ENCODE assay signal across 1 cellular context in the genomic region with DNA sequence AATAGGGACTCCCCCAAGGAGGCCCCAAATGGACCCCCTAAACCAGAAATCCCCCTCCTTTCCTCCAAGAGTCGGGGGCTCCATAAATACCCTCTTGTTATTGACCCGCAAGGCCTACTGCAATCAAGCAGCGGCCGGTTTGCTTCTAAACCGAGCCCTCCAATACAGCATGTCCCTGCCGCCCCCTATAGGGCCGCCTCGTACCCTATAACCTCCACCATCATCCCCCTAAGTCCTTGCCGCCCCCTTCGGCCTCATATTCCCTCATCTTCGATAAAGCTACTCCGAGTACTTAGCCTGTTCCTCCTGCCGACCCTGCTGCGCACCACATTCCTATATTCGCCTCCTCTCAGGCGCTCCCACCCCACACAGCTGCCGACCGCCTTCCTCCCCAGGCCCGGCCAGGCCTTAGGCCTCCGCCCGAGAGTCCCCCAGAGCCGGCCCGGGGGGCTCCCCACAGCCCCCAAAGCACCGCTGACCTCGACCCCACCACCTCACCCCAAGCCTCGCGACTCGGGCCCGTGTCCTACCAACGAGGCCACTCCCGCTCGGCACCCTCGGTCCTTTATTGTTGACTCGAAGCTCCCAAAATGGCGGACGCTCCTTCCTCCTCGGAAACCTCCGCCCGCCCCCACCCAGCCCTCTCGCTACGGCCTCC.
TF ChIP-seq lines count a peak whose summit lies in the region.

No MANE protein-coding gene starts in this region.

TF ChIP-seq in HepG2, 621 proteins besides CTCF, POLR2A, EP300 and RAD21 (continued from another document and continues in another):
- TF ChIP-seq ZBTB4 (CRISPR knock-in tag; IDR thresholded peaks at IDR 0.05; ENCODE audit: borderline replicate concordance) (no peak), ZNF713 (CRISPR knock-in tag; IDR thresholded peaks at IDR 0.05) (no peak), HNF4A (CRISPR knock-in tag; IDR thresholded peaks at IDR 0.05) (no peak), ZNF235 (CRISPR knock-in tag; IDR thresholded peaks at IDR 0.05; ENCODE audit: borderline replicate concordance) (no peak), ZNF589 (CRISPR knock-in tag; conservative IDR thresholded peaks at IDR 0.05) (no peak), ZNF550 (CRISPR knock-in tag; IDR thresholded peaks at IDR 0.05; ENCODE audit: borderline replicate concordance) (no peak), TBX3 (IDR thresholded peaks at IDR 0.05; ENCODE audit: borderline replicate concordance) (no peak), HOXD1 (CRISPR knock-in tag; IDR thresholded peaks at IDR 0.05) (no peak), EHMT2 (IDR thresholded peaks at IDR 0.05; ENCODE audit: borderline replicate concordance, low read depth, low read length) (no peak), MTF2 (CRISPR knock-in tag; IDR thresholded peaks at IDR 0.05; ENCODE audit: borderline replicate concordance) (no peak), PAX8 (CRISPR knock-in tag; IDR thresholded peaks at IDR 0.05; ENCODE audit: borderline replicate concordance) (0 out of 2 replicates have a peak, but pooled peaks have one; percentile 33), NRL (CRISPR knock-in tag; IDR thresholded peaks at IDR 0.05; ENCODE audit: borderline replicate concordance) (no peak), ZNF670 (CRISPR knock-in tag; IDR thresholded peaks at IDR 0.05; ENCODE audit: borderline replicate concordance) (no peak), SNRNP70 (IDR thresholded peaks at IDR 0.05; ENCODE audit: low read depth, low read length) (no peak), GLI4 (CRISPR knock-in tag; IDR thresholded peaks at IDR 0.05; ENCODE audit: borderline replicate concordance) (no peak), TARDBP (CRISPR knock-in tag; IDR thresholded peaks at IDR 0.05) (no peak), EED (CRISPR knock-in tag; IDR thresholded peaks at IDR 0.05) (no peak), HNRNPUL1 (IDR thresholded peaks at IDR 0.05; ENCODE audit: low read depth, low read length) (no peak), ZNF362 (CRISPR knock-in tag; IDR thresholded peaks at IDR 0.05; ENCODE audit: borderline replicate concordance) (no peak), ZNF850 (CRISPR knock-in tag; conservative IDR thresholded peaks at IDR 0.05) (0 out of 2 replicates have a peak, but pooled peaks have one; percentile 13), CC2D1A (CRISPR knock-in tag; IDR thresholded peaks at IDR 0.05) (no peak), SPEN (CRISPR knock-in tag; IDR thresholded peaks at IDR 0.05; ENCODE audit: low read depth) (peak; percentile 24; the same call in 1 of the 2 replicates)
- TF ChIP-seq, protein P1, sequence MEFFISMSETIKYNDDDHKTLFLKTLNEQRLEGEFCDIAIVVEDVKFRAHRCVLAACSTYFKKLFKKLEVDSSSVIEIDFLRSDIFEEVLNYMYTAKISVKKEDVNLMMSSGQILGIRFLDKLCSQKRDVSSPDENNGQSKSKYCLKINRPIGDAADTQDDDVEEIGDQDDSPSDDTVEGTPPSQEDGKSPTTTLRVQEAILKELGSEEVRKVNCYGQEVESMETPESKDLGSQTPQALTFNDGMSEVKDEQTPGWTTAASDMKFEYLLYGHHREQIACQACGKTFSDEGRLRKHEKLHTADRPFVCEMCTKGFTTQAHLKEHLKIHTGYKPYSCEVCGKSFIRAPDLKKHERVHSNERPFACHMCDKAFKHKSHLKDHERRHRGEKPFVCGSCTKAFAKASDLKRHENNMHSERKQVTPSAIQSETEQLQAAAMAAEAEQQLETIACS (CRISPR knock-in tag; IDR thresholded peaks at IDR 0.05) = no peak
- TF ChIP-seq, protein P2, sequence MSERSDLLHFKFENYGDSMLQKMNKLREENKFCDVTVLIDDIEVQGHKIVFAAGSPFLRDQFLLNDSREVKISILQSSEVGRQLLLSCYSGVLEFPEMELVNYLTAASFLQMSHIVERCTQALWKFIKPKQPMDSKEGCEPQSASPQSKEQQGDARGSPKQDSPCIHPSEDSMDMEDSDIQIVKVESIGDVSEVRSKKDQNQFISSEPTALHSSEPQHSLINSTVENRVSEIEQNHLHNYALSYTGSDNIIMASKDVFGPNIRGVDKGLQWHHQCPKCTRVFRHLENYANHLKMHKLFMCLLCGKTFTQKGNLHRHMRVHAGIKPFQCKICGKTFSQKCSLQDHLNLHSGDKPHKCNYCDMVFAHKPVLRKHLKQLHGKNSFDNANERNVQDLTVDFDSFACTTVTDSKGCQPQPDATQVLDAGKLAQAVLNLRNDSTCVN (CRISPR knock-in tag; IDR thresholded peaks at IDR 0.05; ENCODE audit: borderline replicate concordance) = 0 out of 2 replicates have a peak, but pooled peaks have one; percentile 42
- TF ChIP-seq, protein P3, sequence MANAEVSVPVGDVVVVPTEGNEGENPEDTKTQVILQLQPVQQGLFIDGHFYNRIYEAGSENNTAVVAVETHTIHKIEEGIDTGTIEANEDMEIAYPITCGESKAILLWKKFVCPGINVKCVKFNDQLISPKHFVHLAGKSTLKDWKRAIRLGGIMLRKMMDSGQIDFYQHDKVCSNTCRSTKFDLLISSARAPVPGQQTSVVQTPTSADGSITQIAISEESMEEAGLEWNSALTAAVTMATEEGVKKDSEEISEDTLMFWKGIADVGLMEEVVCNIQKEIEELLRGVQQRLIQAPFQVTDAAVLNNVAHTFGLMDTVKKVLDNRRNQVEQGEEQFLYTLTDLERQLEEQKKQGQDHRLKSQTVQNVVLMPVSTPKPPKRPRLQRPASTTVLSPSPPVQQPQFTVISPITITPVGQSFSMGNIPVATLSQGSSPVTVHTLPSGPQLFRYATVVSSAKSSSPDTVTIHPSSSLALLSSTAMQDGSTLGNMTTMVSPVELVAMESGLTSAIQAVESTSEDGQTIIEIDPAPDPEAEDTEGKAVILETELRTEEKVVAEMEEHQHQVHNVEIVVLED (CRISPR knock-in tag; IDR thresholded peaks at IDR 0.05; ENCODE audit: borderline replicate concordance) = no peak
- TF ChIP-seq, protein P4, sequence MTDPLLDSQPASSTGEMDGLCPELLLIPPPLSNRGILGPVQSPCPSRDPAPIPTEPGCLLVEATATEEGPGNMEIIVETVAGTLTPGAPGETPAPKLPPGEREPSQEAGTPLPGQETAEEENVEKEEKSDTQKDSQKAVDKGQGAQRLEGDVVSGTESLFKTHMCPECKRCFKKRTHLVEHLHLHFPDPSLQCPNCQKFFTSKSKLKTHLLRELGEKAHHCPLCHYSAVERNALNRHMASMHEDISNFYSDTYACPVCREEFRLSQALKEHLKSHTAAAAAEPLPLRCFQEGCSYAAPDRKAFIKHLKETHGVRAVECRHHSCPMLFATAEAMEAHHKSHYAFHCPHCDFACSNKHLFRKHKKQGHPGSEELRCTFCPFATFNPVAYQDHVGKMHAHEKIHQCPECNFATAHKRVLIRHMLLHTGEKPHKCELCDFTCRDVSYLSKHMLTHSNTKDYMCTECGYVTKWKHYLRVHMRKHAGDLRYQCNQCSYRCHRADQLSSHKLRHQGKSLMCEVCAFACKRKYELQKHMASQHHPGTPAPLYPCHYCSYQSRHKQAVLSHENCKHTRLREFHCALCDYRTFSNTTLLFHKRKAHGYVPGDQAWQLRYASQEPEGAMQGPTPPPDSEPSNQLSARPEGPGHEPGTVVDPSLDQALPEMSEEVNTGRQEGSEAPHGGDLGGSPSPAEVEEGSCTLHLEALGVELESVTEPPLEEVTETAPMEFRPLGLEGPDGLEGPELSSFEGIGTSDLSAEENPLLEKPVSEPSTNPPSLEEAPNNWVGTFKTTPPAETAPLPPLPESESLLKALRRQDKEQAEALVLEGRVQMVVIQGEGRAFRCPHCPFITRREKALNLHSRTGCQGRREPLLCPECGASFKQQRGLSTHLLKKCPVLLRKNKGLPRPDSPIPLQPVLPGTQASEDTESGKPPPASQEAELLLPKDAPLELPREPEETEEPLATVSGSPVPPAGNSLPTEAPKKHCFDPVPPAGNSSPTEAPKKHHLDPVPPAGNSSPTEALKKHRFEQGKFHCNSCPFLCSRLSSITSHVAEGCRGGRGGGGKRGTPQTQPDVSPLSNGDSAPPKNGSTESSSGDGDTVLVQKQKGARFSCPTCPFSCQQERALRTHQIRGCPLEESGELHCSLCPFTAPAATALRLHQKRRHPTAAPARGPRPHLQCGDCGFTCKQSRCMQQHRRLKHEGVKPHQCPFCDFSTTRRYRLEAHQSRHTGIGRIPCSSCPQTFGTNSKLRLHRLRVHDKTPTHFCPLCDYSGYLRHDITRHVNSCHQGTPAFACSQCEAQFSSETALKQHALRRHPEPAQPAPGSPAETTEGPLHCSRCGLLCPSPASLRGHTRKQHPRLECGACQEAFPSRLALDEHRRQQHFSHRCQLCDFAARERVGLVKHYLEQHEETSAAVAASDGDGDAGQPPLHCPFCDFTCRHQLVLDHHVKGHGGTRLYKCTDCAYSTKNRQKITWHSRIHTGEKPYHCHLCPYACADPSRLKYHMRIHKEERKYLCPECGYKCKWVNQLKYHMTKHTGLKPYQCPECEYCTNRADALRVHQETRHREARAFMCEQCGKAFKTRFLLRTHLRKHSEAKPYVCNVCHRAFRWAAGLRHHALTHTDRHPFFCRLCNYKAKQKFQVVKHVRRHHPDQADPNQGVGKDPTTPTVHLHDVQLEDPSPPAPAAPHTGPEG (CRISPR knock-in tag; IDR thresholded peaks at IDR 0.05) = no peak
- TF ChIP-seq, protein P5, sequence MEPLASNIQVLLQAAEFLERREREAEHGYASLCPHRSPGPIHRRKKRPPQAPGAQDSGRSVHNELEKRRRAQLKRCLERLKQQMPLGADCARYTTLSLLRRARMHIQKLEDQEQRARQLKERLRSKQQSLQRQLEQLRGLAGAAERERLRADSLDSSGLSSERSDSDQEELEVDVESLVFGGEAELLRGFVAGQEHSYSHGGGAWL (CRISPR knock-in tag; IDR thresholded peaks at IDR 0.05) = no peak
- TF ChIP-seq, protein P6, sequence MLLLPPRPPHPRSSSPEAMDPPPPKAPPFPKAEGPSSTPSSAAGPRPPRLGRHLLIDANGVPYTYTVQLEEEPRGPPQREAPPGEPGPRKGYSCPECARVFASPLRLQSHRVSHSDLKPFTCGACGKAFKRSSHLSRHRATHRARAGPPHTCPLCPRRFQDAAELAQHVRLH (CRISPR knock-in tag; IDR thresholded peaks at IDR 0.05; ENCODE audit: borderline replicate concordance, low read depth) = no peak
- TF ChIP-seq, protein P7, sequence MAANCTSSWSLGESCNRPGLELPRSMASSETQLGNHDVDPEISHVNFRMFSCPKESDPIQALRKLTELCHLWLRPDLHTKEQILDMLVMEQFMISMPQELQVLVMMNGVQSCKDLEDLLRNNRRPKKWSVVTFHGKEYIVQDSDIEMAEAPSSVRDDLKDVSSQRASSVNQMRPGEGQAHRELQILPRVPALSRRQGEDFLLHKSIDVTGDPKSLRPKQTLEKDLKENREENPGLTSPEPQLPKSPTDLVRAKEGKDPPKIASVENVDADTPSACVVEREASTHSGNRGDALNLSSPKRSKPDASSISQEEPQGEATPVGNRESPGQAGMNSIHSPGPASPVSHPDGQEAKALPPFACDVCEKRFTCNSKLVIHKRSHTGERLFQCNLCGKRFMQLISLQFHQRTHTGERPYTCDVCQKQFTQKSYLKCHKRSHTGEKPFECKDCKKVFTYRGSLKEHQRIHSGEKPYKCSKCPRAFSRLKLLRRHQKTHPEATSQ (CRISPR knock-in tag; IDR thresholded peaks at IDR 0.05; ENCODE audit: borderline replicate concordance) = no peak
- TF ChIP-seq, protein P8, sequence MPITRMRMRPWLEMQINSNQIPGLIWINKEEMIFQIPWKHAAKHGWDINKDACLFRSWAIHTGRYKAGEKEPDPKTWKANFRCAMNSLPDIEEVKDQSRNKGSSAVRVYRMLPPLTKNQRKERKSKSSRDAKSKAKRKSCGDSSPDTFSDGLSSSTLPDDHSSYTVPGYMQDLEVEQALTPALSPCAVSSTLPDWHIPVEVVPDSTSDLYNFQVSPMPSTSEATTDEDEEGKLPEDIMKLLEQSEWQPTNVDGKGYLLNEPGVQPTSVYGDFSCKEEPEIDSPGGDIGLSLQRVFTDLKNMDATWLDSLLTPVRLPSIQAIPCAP (CRISPR knock-in tag; IDR thresholded peaks at IDR 0.05; ENCODE audit: low read depth) = no peak
- TF ChIP-seq, protein P9, sequence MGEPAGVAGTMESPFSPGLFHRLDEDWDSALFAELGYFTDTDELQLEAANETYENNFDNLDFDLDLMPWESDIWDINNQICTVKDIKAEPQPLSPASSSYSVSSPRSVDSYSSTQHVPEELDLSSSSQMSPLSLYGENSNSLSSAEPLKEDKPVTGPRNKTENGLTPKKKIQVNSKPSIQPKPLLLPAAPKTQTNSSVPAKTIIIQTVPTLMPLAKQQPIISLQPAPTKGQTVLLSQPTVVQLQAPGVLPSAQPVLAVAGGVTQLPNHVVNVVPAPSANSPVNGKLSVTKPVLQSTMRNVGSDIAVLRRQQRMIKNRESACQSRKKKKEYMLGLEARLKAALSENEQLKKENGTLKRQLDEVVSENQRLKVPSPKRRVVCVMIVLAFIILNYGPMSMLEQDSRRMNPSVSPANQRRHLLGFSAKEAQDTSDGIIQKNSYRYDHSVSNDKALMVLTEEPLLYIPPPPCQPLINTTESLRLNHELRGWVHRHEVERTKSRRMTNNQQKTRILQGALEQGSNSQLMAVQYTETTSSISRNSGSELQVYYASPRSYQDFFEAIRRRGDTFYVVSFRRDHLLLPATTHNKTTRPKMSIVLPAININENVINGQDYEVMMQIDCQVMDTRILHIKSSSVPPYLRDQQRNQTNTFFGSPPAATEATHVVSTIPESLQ (CRISPR knock-in tag; conservative IDR thresholded peaks at IDR 0.05) = no peak
- TF ChIP-seq, protein P10, sequence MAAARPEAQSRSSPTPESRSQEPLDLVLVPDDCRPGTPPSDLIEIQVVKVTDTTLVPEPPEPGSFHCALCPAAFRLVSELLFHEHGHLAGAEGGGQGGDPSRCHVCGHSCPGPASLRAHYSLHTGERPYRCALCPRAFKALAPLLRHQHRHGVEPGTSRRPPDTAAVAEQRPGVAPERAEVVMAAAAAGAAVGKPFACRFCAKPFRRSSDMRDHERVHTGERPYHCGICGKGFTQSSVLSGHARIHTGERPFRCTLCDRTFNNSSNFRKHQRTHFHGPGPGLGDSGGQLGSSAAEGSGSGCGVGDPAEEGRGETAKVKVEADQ (CRISPR knock-in tag; IDR thresholded peaks at IDR 0.05; ENCODE audit: borderline replicate concordance) = no peak
